In the genomic region with DNA sequence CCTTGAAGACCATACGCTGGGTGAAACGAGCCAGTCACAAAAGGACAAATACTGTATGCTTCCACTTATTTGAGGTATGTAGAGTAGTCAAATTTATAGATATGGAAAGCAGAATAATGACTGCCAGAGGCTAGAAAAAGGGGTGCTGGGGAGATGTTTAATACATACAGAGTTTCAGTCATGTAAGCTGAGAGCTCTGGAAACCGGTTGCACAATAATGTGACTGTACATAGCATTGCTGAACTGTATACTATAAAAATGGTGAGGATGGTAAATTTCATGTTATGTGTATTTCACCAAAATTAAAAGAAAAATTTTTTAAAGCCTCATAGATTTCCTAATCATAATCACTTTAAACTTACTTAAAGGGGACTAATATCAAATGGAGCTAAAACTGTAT, we compare ENCODE assay signal across 16 cellular contexts.
DNase-seq lines count a peak whose midpoint lies in the region; ATAC-seq and TF ChIP-seq lines count a peak whose summit lies in the region.
"Had no signal": no experiment of that assay in that cellular context is flagged by ENCODE, and none has a peak within 500 bp of the region (broad histone marks: within the 10 kb centered on the region; RNA-seq: fewer than 3 reads in every experiment).

No MANE protein-coding gene starts in this region.

- no peak overlapping the region for H3K4ac ChIP-seq in IMR-90 (ENCODE audit: low read depth, low read length)

- no peaks in the 10 kb centered on the region for H3K27me3 ChIP-seq in IMR-90 (ENCODE audit: control insufficient read depth, insufficient read depth, low read length)
- H3K27me3 ChIP-seq: BLaER1 had no signal

- no peak overlapping the region for H2BK20ac ChIP-seq in IMR-90 (ENCODE audit: low read depth, low read length)

- TF ChIP-seq RAD21 in IMR-90 (IDR thresholded peaks at IDR 0.05; ENCODE audit: low read length), result no peak

- no peak overlapping the region for H2AK5ac ChIP-seq in IMR-90 (ENCODE audit: low read depth, low read length)

- H4K8ac ChIP-seq in IMR-90 (ENCODE audit: low read depth in 2 of 2, low read length in 2 of 2), result no peak overlapping the region

- H3K4me1 Mint-ChIP-seq in activated naive CD4-positive, alpha-beta T cell treated with anti-CD3 and anti-CD28 coated beads, Interleukin-2, amount 50 U/mL, for 24 hours, result no peaks in the 10 kb centered on the region
- H3K4me1 Mint-ChIP-seq: CD14-positive monocyte had no signal

- H3K9me1 ChIP-seq in IMR-90 (ENCODE audit: insufficient read depth, low read length), result no peaks in the 10 kb centered on the region

- H3K27me3 Mint-ChIP-seq in activated naive CD4-positive, alpha-beta T cell treated with anti-CD3 and anti-CD28 coated beads, Interleukin-2, amount 50 U/mL, for 24 hours, result no peaks in the 10 kb centered on the region

- no peaks in the 10 kb centered on the region for H4K20me1 ChIP-seq in IMR-90 (ENCODE audit: insufficient read depth, low read length)
- H4K20me1 ChIP-seq: BLaER1 had no signal

- H3K14ac ChIP-seq in IMR-90 (replicated peaks; ENCODE audit: low read depth, low read length), result no peak overlapping the region

- dilution Hi-C loops in IMR-90 (cut with HindIII; ENCODE audit: low sequenced_read_pairs, unreplicated experiment), result no loop called here

- TF ChIP-seq POLR2A in IMR-90 (IDR thresholded peaks at IDR 0.05; ENCODE audit: low read depth, low read length), result no peak

- H3K4me2 ChIP-seq in IMR-90 (ENCODE audit: low read depth, low read length), result no peak overlapping the region
- H3K4me2 ChIP-seq: BLaER1 had no signal

- in situ Hi-C loops in IMR-90 (cut with MboI; ENCODE audit: low sequenced_read_pairs), result no loop called here

- H3K4me3 ChIP-seq in IMR-90 (ENCODE audit: insufficient read depth, low read depth, low read length) (no peak overlapping the region), foreskin fibroblast (ENCODE audit: low read depth in 1 of 2, low read length in 2 of 2) (no peak overlapping the region)
- H3K4me3 ChIP-seq: BLaER1, HAP-1 had no signal

- no peak overlapping the region for H2AFZ ChIP-seq in IMR-90 (replicated peaks; ENCODE audit: low read length, poor library complexity)

- peak overlapping the region; percentile 50 for H2BK5ac ChIP-seq in IMR-90 (ENCODE audit: low read depth, low read length, poor library complexity, severe bottlenecking)

- H4K5ac ChIP-seq in IMR-90 (ENCODE audit: low read depth, low read length), result no peak overlapping the region

- no peak overlapping the region for H2AK9ac ChIP-seq in IMR-90 (replicated peaks; ENCODE audit: low read depth, low read length, poor library complexity)

- peaks cover 3 to 23% of the 10 kb centered on the region in 2 experiments for H3K79me1 ChIP-seq in IMR-90 (ENCODE audit: low read depth in 1 of 2, low read length in 2 of 2)

- DNase-seq in activated naive CD4-positive, alpha-beta T cell (lab: John Stamatoyannopoulos, UW), result no peak
- DNase-seq in IMR-90, result peak; percentile 27
- DNase-seq in amniotic epithelial cell (ENCODE audit: low read depth), result peak; percentile 20
- DNase-seq in foreskin fibroblast, result peak; percentile 18 to 36
- DNase-seq in NCI-H2227 (lab: John Stamatoyannopoulos, UW; ENCODE audit: unreplicated experiment), result no peak
- DNase-seq: 8988T; Calu3; CD8-positive, alpha-beta T cell; DMS79 treated with DMSO at 0.1 percent for 48 hours; GF-D8 had no signal

- no peak overlapping the region for H3K27ac ChIP-seq in IMR-90 (ENCODE audit: insufficient read depth, low read length)
- H3K27ac ChIP-seq: BLaER1 had no signal

- intact Hi-C loops in IMR-90 (cut with micrococcal nuclease), result no loop called here

- peak overlapping the region; percentile 46 for H3K27ac Mint-ChIP-seq in activated naive CD4-positive, alpha-beta T cell treated with anti-CD3 and anti-CD28 coated beads, Interleukin-2, amount 50 U/mL, for 24 hours
- H3K27ac Mint-ChIP-seq: CD14-positive monocyte; CD8-positive, alpha-beta T cell had no signal

- H3K23ac ChIP-seq in IMR-90 (ENCODE audit: low read depth, low read length), result no peak overlapping the region

- TF ChIP-seq CTCF in IMR-90 (conservative IDR thresholded peaks at IDR 0.05; ENCODE audit: low read depth, low read length) (no peak), foreskin fibroblast (IDR thresholded peaks at IDR 0.05; ENCODE audit: low read depth, low read length) (no peak)

- H3K9ac ChIP-seq in IMR-90 (ENCODE audit: low read depth, low read length), result no peak overlapping the region
- H3K9ac ChIP-seq: BLaER1 had no signal

- H3K36me3 Mint-ChIP-seq in activated naive CD4-positive, alpha-beta T cell treated with anti-CD3 and anti-CD28 coated beads, Interleukin-2, amount 50 U/mL, for 24 hours, result peaks cover 25% of the 10 kb centered on the region

- no peak overlapping the region for H4K91ac ChIP-seq in IMR-90 (ENCODE audit: insufficient read depth, low read depth, low read length)

- H2BK15ac ChIP-seq in IMR-90 (ENCODE audit: low read depth, low read length), result no peak overlapping the region

- H3K9me3 ChIP-seq in IMR-90 (ENCODE audit: control insufficient read depth, insufficient read depth, low read length), result no peaks in the 10 kb centered on the region
- H3K9me3 ChIP-seq: BLaER1, HAP-1 had no signal

- no peaks in the 10 kb centered on the region for H3K4me1 ChIP-seq in IMR-90 (ENCODE audit: control insufficient read depth, insufficient read depth, low read length)
- H3K4me1 ChIP-seq: BLaER1, HAP-1 had no signal

- ATAC-seq in IMR-90 (ENCODE audit: low read depth) (peak; percentile 57), GM21360 (IDR thresholded peaks at IDR 0.05; ENCODE audit: unreplicated experiment) (no peak), GM21381 (IDR thresholded peaks at IDR 0.05; ENCODE audit: unreplicated experiment) (no peak)
- ATAC-seq: CD8-positive, alpha-beta T cell had no signal

- CTCF ChIA-PET in IMR-90 (lab: Yijun Ruan, JAX), result no interaction called here

- no peak overlapping the region for H3K4me3 Mint-ChIP-seq in activated naive CD4-positive, alpha-beta T cell treated with anti-CD3 and anti-CD28 coated beads, Interleukin-2, amount 50 U/mL, for 24 hours
- H3K4me3 Mint-ChIP-seq: CD14-positive monocyte; CD8-positive, alpha-beta T cell had no signal

- no TSS peak for BruUV-seq in IMR-90 (replicated peaks; lab: Mats Ljungman, UMichigan)

- WGBS in IMR-90 (ENCODE audit: extremely low coverage in 2 of 2, insufficient read length in 1 of 2), 2 experiments, result 100% methylated on average over 1 of the region's 3 CpGs; no CpG with 5 or more reads in 1 of the 2 experiments

- POLR2A ChIA-PET in IMR-90 (lab: Charles Lee; ENCODE audit: unreplicated experiment), result no interaction called here

- no peak overlapping the region for H3K56ac ChIP-seq in IMR-90 (ENCODE audit: extremely low read depth, insufficient read depth, low read length)

- H3K18ac ChIP-seq in IMR-90 (ENCODE audit: low read depth, low read length), result no peak overlapping the region

- no peak overlapping the region for H2BK120ac ChIP-seq in IMR-90 (ENCODE audit: low read depth, low read length)

- H3K9me3 Mint-ChIP-seq in activated naive CD4-positive, alpha-beta T cell treated with anti-CD3 and anti-CD28 coated beads, Interleukin-2, amount 50 U/mL, for 24 hours, result no peaks in the 10 kb centered on the region
- H3K9me3 Mint-ChIP-seq: CD14-positive monocyte; CD8-positive, alpha-beta T cell had no signal

- peaks cover 29% of the 10 kb centered on the region for H3K36me3 ChIP-seq in IMR-90 (ENCODE audit: control insufficient read depth, insufficient read depth, low read length)

TF ChIP-seq in IMR-90, 13 proteins besides CTCF, POLR2A, EP300 and RAD21:
- TF ChIP-seq CEBPB (IDR thresholded peaks at IDR 0.05; ENCODE audit: low read depth, low read length), result peak; percentile 62
- no peak for TF ChIP-seq CHD1 (IDR thresholded peaks at IDR 0.05; ENCODE audit: low read depth, low read length)

Comparison
In these comparisons a context has a peak if more than half of its experiments do, and no peak if none do; other contexts are left out.
1. DNase-seq: peak in IMR-90 (single experiment), amniotic epithelial cell (single experiment) and foreskin fibroblast (2 of 2); none in activated naive CD4-positive, alpha-beta T cell (0 of 4) and NCI-H2227 (single experiment).